In the genomic region with DNA sequence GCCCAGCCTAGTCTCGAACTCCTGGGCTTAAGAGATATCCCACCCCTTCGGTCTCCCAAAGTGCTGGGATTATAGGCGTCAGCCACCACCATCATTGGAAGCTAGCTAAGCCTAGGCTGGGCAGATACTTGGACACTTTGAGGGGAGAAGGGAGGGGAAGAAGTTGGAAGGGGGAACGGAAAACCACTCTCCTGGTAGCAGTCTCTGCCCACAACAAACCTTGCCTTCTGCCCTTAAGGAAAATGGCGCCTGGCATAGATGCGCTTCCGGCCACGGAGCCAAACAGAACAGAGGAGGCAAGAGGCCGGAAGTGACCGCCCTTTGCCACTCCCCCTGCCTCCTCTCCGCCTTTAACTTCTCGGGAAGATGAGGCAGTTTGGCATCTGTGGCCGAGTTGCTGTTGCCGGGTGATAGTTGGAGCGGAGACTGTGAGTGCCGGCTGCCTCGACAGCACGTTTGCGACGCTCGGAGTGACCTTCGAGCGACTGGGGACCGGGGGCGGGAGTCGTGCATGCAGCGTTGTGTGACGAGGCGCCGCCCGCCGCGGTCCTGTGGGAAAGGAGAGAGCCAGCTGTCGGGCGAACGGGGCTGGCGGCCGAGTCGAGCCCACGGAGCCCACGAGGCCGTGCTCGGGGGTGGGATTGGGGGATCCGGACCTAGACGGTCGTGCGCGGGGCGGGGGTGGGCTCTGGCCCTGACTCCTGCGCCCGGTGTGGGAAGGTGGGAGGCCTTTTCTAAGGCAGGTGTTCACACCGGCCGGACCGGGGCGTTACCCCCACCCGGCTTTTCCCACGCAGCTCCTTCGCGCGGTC, we compare ENCODE assay signal across 8 cellular contexts. TPM values are rescaled to one million over a fixed set of nuclear protein-coding genes. Genes with fewer than 3 reads are reported as not detected.
DNase-seq lines count a peak whose midpoint lies in the region; ATAC-seq and TF ChIP-seq lines count a peak whose summit lies in the region.

A gene (plus strand): TSS at position 327 of the 812 bp plus-strand sequence. CDS start 1,143 bp downstream, outside the sequence.

- TF ChIP-seq CTCF in C4-2B (conservative IDR thresholded peaks at IDR 0.05) = no peak
- no peak for TF ChIP-seq CTCF in left lung (IDR thresholded peaks at IDR 0.05)

- H3K36me3 ChIP-seq in left lung = peaks cover 0 to 31% of the 10 kb centered on the region in 2 donors

- H3K27ac ChIP-seq in C4-2B = peak within 1 kb of the TSS; percentile 73
- peak within 1 kb of the TSS; percentile 85 to 88 for H3K27ac ChIP-seq in left lung

- intact Hi-C loops in left lung (cut with DNase I) = no loop called here

- no peaks in the 10 kb centered on the region for H3K9me3 ChIP-seq in left lung

- ATAC-seq in GM19395 (IDR thresholded peaks at IDR 0.05; ENCODE audit: unreplicated experiment) (peak; percentile 96), HG03565 (IDR thresholded peaks at IDR 0.05; ENCODE audit: unreplicated experiment) (peak; percentile 85), left lung (peak; percentile 99)

- H3K4me1 ChIP-seq in left lung = peaks cover 0 to 22% of the 10 kb centered on the region in 2 donors

- no peaks in the 10 kb centered on the region for H3K27me3 ChIP-seq in left lung

- H3K4me3 ChIP-seq in left lung = peak within 1 kb of the TSS; percentile 66 to 78

- DNase-seq in NCI-H774 (lab: John Stamatoyannopoulos, UW) (peak; percentile 98), dermis blood vessel endothelial cell (peak; percentile 97), left lung (peak; percentile 95)
- peak; percentile 85 to 86 for DNase-seq in activated CD4-positive, alpha-beta T cell treated with anti-CD3 and anti-CD28 coated beads, Interleukin-2, amount 50 U/mL, for 4 hours
- DNase-seq in stimulated activated CD4-positive, alpha-beta T cell treated with anti-CD3 and anti-CD28 coated beads, Interleukin-2, amount 100 ng/mL, for 48 hours = peak; percentile 74 to 77

RNA-seq across cellular contexts. Expression of the gene that starts here (rescaled TPM):
- total RNA-seq in dermis blood vessel endothelial cell (53.6 and 58.7 TPM in 2 replicates), left lung (10 to 100 TPM; 38.8 to 47.3 TPM)

Comparison
In these comparisons a context has a peak if more than half of its experiments do, and no peak if none do; other contexts are left out.
1. Peak in every context shown above with its lines: DNase-seq, ATAC-seq, H3K4me3 ChIP-seq and H3K27ac ChIP-seq.